Comparison of ENCODE assay signal across 23 cellular contexts in genomic region chr4:7297881-7298280, GRCh38.
"Had no signal": no experiment of that assay in that cellular context is flagged by ENCODE, and none has a peak within 500 bp of the region (broad histone marks: within the 10 kb centered on the region; RNA-seq: fewer than 3 reads in every experiment).

No MANE protein-coding gene starts in this region.

- H3K27ac ChIP-seq: ascending aorta, body of pancreas, Peyer's patch, RWPE1 had no signal

- DNase-seq: activated CD4-positive, alpha-beta memory T cell treated with anti-CD3 and anti-CD28 coated beads for 36 hours; activated CD4-positive, alpha-beta T cell treated with anti-CD3 and anti-CD28 coated beads, Interleukin-2, amount 10 ng/mL, durations not matched to agents 7 days and 5 days; activated CD4-positive, CD25-positive, alpha-beta regulatory T cell; activated CD8-positive, alpha-beta memory T cell treated with anti-CD3 and anti-CD28 coated beads for 24 hours; activated effector memory CD4-positive, alpha-beta T cell treated with anti-CD3 and anti-CD28 coated beads, Interleukin-2, amount 50 U/mL, for 16 hours; activated naive CD4-positive, alpha-beta T cell treated with Interleukin-2 at 50 U/mL for 16 hours; activated naive CD8-positive, alpha-beta T cell treated with anti-CD3 and anti-CD28 coated beads, Interleukin-2, amount 50 U/mL, for 24 hours; activated T-cell treated with anti-CD3 and anti-CD28 coated beads, Interleukin-2, amount 50 U/mL, for 4 hours; amniotic stem cell; body of pancreas; KG1; NCI-H1092; NCI-H2029; NCI-H2107; NCI-H345; NCI-H510A; NCI-H526 treated with DMSO at 0.1 percent for 48 hours; Peyer's patch; SHP77 treated with DMSO at 0.1 percent for 48 hours; T-helper 17 cell; T-helper 9 cell had no signal

- H3K4me3 ChIP-seq: ascending aorta, body of pancreas, Peyer's patch had no signal

- H3K36me3 ChIP-seq: ascending aorta, Peyer's patch had no signal

- H3K9me3 ChIP-seq: ascending aorta, body of pancreas had no signal

- H3K27me3 ChIP-seq: ascending aorta, body of pancreas, Peyer's patch had no signal

- H3K4me1 ChIP-seq: ascending aorta, body of pancreas had no signal
